ENCODE assay signal across 16 cellular contexts in genomic region chr3:131167867-131168266, GRCh38.
A peak's percentile ranks its signal among the peaks of the same experiment; 100 is the strongest.
DNase-seq lines count a peak whose midpoint lies in the region; ATAC-seq lines count a peak whose summit lies in the region.
"Had no signal": no experiment of that assay in that cellular context is flagged by ENCODE, and none has a peak within 500 bp of the region (broad histone marks: within the 10 kb centered on the region; RNA-seq: fewer than 3 reads in every experiment).

No MANE protein-coding gene starts in this region.

- no peak for ATAC-seq in GM21576 (IDR thresholded peaks at IDR 0.05; ENCODE audit: unreplicated experiment)
- ATAC-seq in HG03196 (IDR thresholded peaks at IDR 0.05; ENCODE audit: unreplicated experiment) = no peak
- ATAC-seq: A549; CD8-positive, alpha-beta T cell; GM12878 had no signal

- peak; percentile 59 for DNase-seq in Ammon's horn (ENCODE audit: low spot score)
- DNase-seq in globus pallidus (ENCODE audit: low spot score) = peak; percentile 10
- peak; percentile 29 for DNase-seq in pons (ENCODE audit: low spot score)
- DNase-seq: AML-193; Caco-2; Calu3; CD4-positive, alpha-beta T cell; CD8-positive, alpha-beta T cell; DMS79; DND-41; EL; GDM1 had no signal
